Comparison of ENCODE assay signal across 31 cellular contexts in the genomic region with DNA sequence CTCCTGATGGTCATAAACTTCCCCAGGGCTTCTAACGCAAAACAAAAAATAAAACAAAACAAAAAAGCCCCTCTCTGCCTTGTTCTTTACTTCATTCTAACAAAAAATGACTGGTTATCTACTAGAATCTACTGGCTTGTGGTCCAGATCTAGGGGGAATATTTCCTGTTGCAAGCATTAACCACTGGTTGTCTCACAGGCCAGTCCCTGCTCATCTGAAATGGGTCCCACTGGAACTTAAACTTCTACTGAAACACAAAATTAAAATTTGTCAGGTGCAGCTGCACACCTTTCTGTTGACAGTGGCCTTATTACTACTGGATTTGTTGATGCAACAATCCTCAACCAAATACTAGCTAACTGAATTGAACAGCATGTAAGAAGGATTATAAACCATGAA. TPM values are rescaled to one million over a fixed set of nuclear protein-coding genes. Genes with fewer than 3 reads are reported as not detected.
A peak's percentile ranks its signal among the peaks of the same experiment; 100 is the strongest.
DNase-seq lines count a peak whose midpoint lies in the region; ATAC-seq, FAIRE-seq and TF ChIP-seq lines count a peak whose summit lies in the region.
"Had no signal": no experiment of that assay in that cellular context is flagged by ENCODE, and none has a peak within 500 bp of the region (broad histone marks: within the 10 kb centered on the region; RNA-seq: fewer than 3 reads in every experiment).

No MANE protein-coding gene starts in this region.

- no peak overlapping the region for H3K9ac ChIP-seq in SK-N-SH
- H3K9ac ChIP-seq: GM23248, neural progenitor cell had no signal

- no peak overlapping the region for H2AFZ ChIP-seq in SK-N-SH (ENCODE audit: low read depth)
- H2AFZ ChIP-seq: GM23248, neural progenitor cell had no signal

- no peak for FAIRE-seq in pancreas (lab: Jason Lieb, UNC)
- FAIRE-seq: A204.1, endometrium, GM19239, islet of Langerhans had no signal

- peak overlapping the region; percentile 41 for H3K27ac ChIP-seq in CD4-positive, CD25-positive, alpha-beta regulatory T cell (ENCODE audit: insufficient read depth, low read length, poor library complexity, severe bottlenecking)
- H3K27ac ChIP-seq in uterus (no peak overlapping the region), SK-N-SH (ENCODE audit: low read depth in 2 of 2, low read length in 1 of 2) (no peak overlapping the region), pancreas (no peak overlapping the region)
- H3K27ac ChIP-seq: adrenal gland, esophagus muscularis mucosa, GM23248, neural progenitor cell, Peyer's patch, testis had no signal

- H3K27me3 ChIP-seq in CD4-positive, CD25-positive, alpha-beta regulatory T cell (ENCODE audit: control insufficient read depth, insufficient read depth, low read length): no peaks in the 10 kb centered on the region
- H3K27me3 ChIP-seq in uterus (no peaks in the 10 kb centered on the region), SK-N-SH (ENCODE audit: insufficient read depth) (no peaks in the 10 kb centered on the region), pancreas (peaks cover 0 to 3% (median 0%) of the 10 kb centered on the region in 4 donors)
- H3K27me3 ChIP-seq: adrenal gland, esophagus muscularis mucosa, Peyer's patch, testis had no signal

- peak overlapping the region; percentile 9 for H3K27ac Mint-ChIP-seq in activated CD4-positive, alpha-beta T cell treated with anti-CD3 and anti-CD28 coated beads, Interleukin-2, amount 10 ng/mL, durations not matched to agents 24 days and 14 days
- peak overlapping the region; percentile 69 to 89 (median 81) for H3K27ac Mint-ChIP-seq in CD4-positive, CD25-positive, alpha-beta regulatory T cell
- peak overlapping the region; percentile 88 to 93 for H3K27ac Mint-ChIP-seq in T-cell
- peak overlapping the region; percentile 73 for H3K27ac Mint-ChIP-seq in activated naive CD8-positive, alpha-beta T cell treated with anti-CD3 and anti-CD28 coated beads, Interleukin-2, amount 10 ng/mL, durations not matched to agents 7 days and 5 days
- H3K27ac Mint-ChIP-seq: neural progenitor cell had no signal

- no peaks in the 10 kb centered on the region for H3K9me2 ChIP-seq in SK-N-SH

- H3F3A ChIP-seq in SK-N-SH (replicated peaks; ENCODE audit: insufficient read depth): no peaks in the 10 kb centered on the region

- H3K4me3 Mint-ChIP-seq in activated CD4-positive, alpha-beta T cell treated with anti-CD3 and anti-CD28 coated beads, Interleukin-2, amount 10 ng/mL, durations not matched to agents 24 days and 14 days: peak overlapping the region; percentile 49
- H3K4me3 Mint-ChIP-seq in CD4-positive, CD25-positive, alpha-beta regulatory T cell: peak overlapping the region; percentile 64 to 90 (median 84)
- peak overlapping the region in 2 of 3 donors; percentile 1 to 61 for H3K4me3 Mint-ChIP-seq in T-cell
- peak overlapping the region; percentile 83 for H3K4me3 Mint-ChIP-seq in activated naive CD8-positive, alpha-beta T cell treated with anti-CD3 and anti-CD28 coated beads, Interleukin-2, amount 10 ng/mL, durations not matched to agents 7 days and 5 days
- H3K4me3 Mint-ChIP-seq: dendritic cell treated with granulocyte-macrophage colony-stimulating factor and Interleukin-4, amounts not matched to agents 40 ng/mL and 50 ng/mL, for 4 days; neural progenitor cell had no signal

- peak overlapping the region; percentile 51 for H3K4me3 ChIP-seq in CD4-positive, CD25-positive, alpha-beta regulatory T cell (ENCODE audit: low read depth, low read length)
- H3K4me3 ChIP-seq in uterus (no peak overlapping the region), SK-N-SH (ENCODE audit: low read depth in 2 of 2, low read length in 1 of 2) (no peak overlapping the region), pancreas (no peak overlapping the region)
- H3K4me3 ChIP-seq: adrenal gland, esophagus muscularis mucosa, GM23248, neural progenitor cell, Peyer's patch, smooth muscle cell, testis had no signal

- no peaks in the 10 kb centered on the region for H3K27me3 Mint-ChIP-seq in activated CD4-positive, alpha-beta T cell treated with anti-CD3 and anti-CD28 coated beads, Interleukin-2, amount 10 ng/mL, durations not matched to agents 24 days and 14 days
- no peaks in the 10 kb centered on the region for H3K27me3 Mint-ChIP-seq in CD4-positive, CD25-positive, alpha-beta regulatory T cell
- H3K27me3 Mint-ChIP-seq in T-cell: no peaks in the 10 kb centered on the region
- no peaks in the 10 kb centered on the region for H3K27me3 Mint-ChIP-seq in activated naive CD8-positive, alpha-beta T cell treated with anti-CD3 and anti-CD28 coated beads, Interleukin-2, amount 10 ng/mL, durations not matched to agents 7 days and 5 days
- H3K27me3 Mint-ChIP-seq: dendritic cell treated with granulocyte-macrophage colony-stimulating factor and Interleukin-4, amounts not matched to agents 40 ng/mL and 50 ng/mL, for 4 days had no signal

- no peaks in the 10 kb centered on the region for H3K9me3 ChIP-seq in CD4-positive, CD25-positive, alpha-beta regulatory T cell (ENCODE audit: control insufficient read depth in 2 of 2, low read length in 2 of 2)
- H3K9me3 ChIP-seq in uterus (no peaks in the 10 kb centered on the region), SK-N-SH (no peaks in the 10 kb centered on the region), pancreas (no peaks in the 10 kb centered on the region)
- H3K9me3 ChIP-seq: adrenal gland, esophagus muscularis mucosa, Peyer's patch, testis had no signal

- H3K36me3 ChIP-seq in CD4-positive, CD25-positive, alpha-beta regulatory T cell (ENCODE audit: control insufficient read depth, insufficient read depth, low read length): peaks cover 34% of the 10 kb centered on the region
- H3K36me3 ChIP-seq in uterus (no peaks in the 10 kb centered on the region), SK-N-SH (replicated peaks in 1 of 2; ENCODE audit: control insufficient read depth in 1 of 2, insufficient read depth in 2 of 2, low read length in 1 of 2) (no peaks in the 10 kb centered on the region), pancreas (no peaks in the 10 kb centered on the region)
- H3K36me3 ChIP-seq: adrenal gland, esophagus muscularis mucosa, neural progenitor cell, Peyer's patch had no signal

- DNase-seq in activated CD4-positive, alpha-beta T cell treated with anti-CD3 and anti-CD28 coated beads, Interleukin-2, amount 10 ng/mL, durations not matched to agents 24 days and 14 days: no peak
- DNase-seq in activated CD4-positive, alpha-beta T cell treated with anti-CD3 and anti-CD28 coated beads for 4 hours: no peak
- no peak for DNase-seq in CD4-positive, CD25-positive, alpha-beta regulatory T cell
- DNase-seq in T-cell: no peak
- DNase-seq in activated naive CD8-positive, alpha-beta T cell treated with anti-CD3 and anti-CD28 coated beads, Interleukin-2, amount 10 ng/mL, durations not matched to agents 7 days and 5 days: no peak
- DNase-seq in uterus: no peak
- no peak for DNase-seq in SK-N-SH
- DNase-seq in pancreas: no peak
- DNase-seq: adrenal gland; AML-193; DMS 273 treated with DMSO at 0.1 percent for 48 hours; foreskin fibroblast; GM23248; head of caudate nucleus; Karpas-422; NCI-H1417 treated with DMSO at 0.1 percent for 48 hours; NCI-H226; Peyer's patch; stimulated activated CD4-positive, alpha-beta T cell treated with anti-CD3 and anti-CD28 coated beads, Interleukin-1b, Interleukin-23, amount 100 ng/mL, for 48 hours; stimulated activated naive CD4-positive, alpha-beta T cell treated with Interleukin-2 at 50 U/mL for 16 hours; SW 1271; testis had no signal

- peaks cover 68% of the 10 kb centered on the region for H3K36me3 Mint-ChIP-seq in activated CD4-positive, alpha-beta T cell treated with anti-CD3 and anti-CD28 coated beads, Interleukin-2, amount 10 ng/mL, durations not matched to agents 24 days and 14 days (ENCODE audit: low read depth)
- peaks cover 46% of the 10 kb centered on the region for H3K36me3 Mint-ChIP-seq in CD4-positive, CD25-positive, alpha-beta regulatory T cell
- peaks cover 38% of the 10 kb centered on the region for H3K36me3 Mint-ChIP-seq in T-cell
- H3K36me3 Mint-ChIP-seq in activated naive CD8-positive, alpha-beta T cell treated with anti-CD3 and anti-CD28 coated beads, Interleukin-2, amount 10 ng/mL, durations not matched to agents 7 days and 5 days: peaks cover 72% of the 10 kb centered on the region
- H3K36me3 Mint-ChIP-seq: neural progenitor cell had no signal

- peaks cover 72% of the 10 kb centered on the region for H3K4me1 Mint-ChIP-seq in activated CD4-positive, alpha-beta T cell treated with anti-CD3 and anti-CD28 coated beads, Interleukin-2, amount 10 ng/mL, durations not matched to agents 24 days and 14 days
- H3K4me1 Mint-ChIP-seq in CD4-positive, CD25-positive, alpha-beta regulatory T cell: peaks cover 32 to 85% (median 69%) of the 10 kb centered on the region in 4 donors
- peaks cover 82 to 86% (median 86%) of the 10 kb centered on the region in 3 donors for H3K4me1 Mint-ChIP-seq in T-cell
- H3K4me1 Mint-ChIP-seq in activated naive CD8-positive, alpha-beta T cell treated with anti-CD3 and anti-CD28 coated beads, Interleukin-2, amount 10 ng/mL, durations not matched to agents 7 days and 5 days: peaks cover 68% of the 10 kb centered on the region
- H3K4me1 Mint-ChIP-seq: neural progenitor cell had no signal

- TF ChIP-seq CTCF in uterus (IDR thresholded peaks at IDR 0.05) (no peak), SK-N-SH (IDR thresholded peaks at IDR 0.05) (no peak), pancreas (IDR thresholded peaks at IDR 0.05) (no peak)

- TF ChIP-seq POLR2A in uterus (IDR thresholded peaks at IDR 0.05): no peak

- no peaks in the 10 kb centered on the region for H3K79me2 ChIP-seq in SK-N-SH (ENCODE audit: insufficient read depth)

- peaks cover 20% of the 10 kb centered on the region for H3K9me3 Mint-ChIP-seq in activated CD4-positive, alpha-beta T cell treated with anti-CD3 and anti-CD28 coated beads, Interleukin-2, amount 10 ng/mL, durations not matched to agents 24 days and 14 days
- H3K9me3 Mint-ChIP-seq in CD4-positive, CD25-positive, alpha-beta regulatory T cell: peaks cover 0 to 5% (median 1%) of the 10 kb centered on the region in 7 donors
- peaks cover 6 to 9% (median 8%) of the 10 kb centered on the region in 3 donors for H3K9me3 Mint-ChIP-seq in T-cell
- H3K9me3 Mint-ChIP-seq in activated naive CD8-positive, alpha-beta T cell treated with anti-CD3 and anti-CD28 coated beads, Interleukin-2, amount 10 ng/mL, durations not matched to agents 7 days and 5 days: peaks cover 7% of the 10 kb centered on the region
- H3K9me3 Mint-ChIP-seq: dendritic cell treated with granulocyte-macrophage colony-stimulating factor and Interleukin-4, amounts not matched to agents 40 ng/mL and 50 ng/mL, for 4 days; neural progenitor cell had no signal

- intact Hi-C loops in activated CD4-positive, alpha-beta T cell treated with anti-CD3 and anti-CD28 coated beads, Interleukin-2, amount 10 ng/mL, durations not matched to agents 24 days and 14 days (cut with micrococcal nuclease): no loop called here
- intact Hi-C loops in uterus (cut with DNase I; ENCODE audit: low total_unique reads) (no loop called here), pancreas (cut with DNase I) (no loop called here)

- WGBS in SK-N-SH (ENCODE audit: low lambda C conversion rate): 27% methylated on average over 1 of the region's 1 CpG
- 52 to 68% methylated on average over 1 of the region's 1 CpG for WGBS in pancreas, 2 donors

- no peak for TF ChIP-seq RAD21 in SK-N-SH (IDR thresholded peaks at IDR 0.05; ENCODE audit: low read length)

- POLR2A ChIA-PET in T-cell (lab: Charles Lee) (no interaction called here), SK-N-SH (lab: Yijun Ruan, JAX) (no interaction called here)
- POLR2A ChIA-PET in activated naive CD8-positive, alpha-beta T cell treated with anti-CD3 and anti-CD28 coated beads, Interleukin-2, amount 10 ng/mL, durations not matched to agents 7 days and 5 days (lab: Charles Lee): interaction anchor here (1.3 to 1.4 kb wide), 2 partner anchors 12 to 25 kb away, joined by 3 read pairs; no protein-coding TSS in a partner anchor

- TF ChIP-seq EP300 in SK-N-SH (IDR thresholded peaks at IDR 0.05; ENCODE audit: borderline replicate concordance in 1 of 2, low read depth in 1 of 2, low read length in 1 of 2): no peak

- CTCF ChIA-PET in T-cell (lab: Charles Lee): no interaction called here
- CTCF ChIA-PET in SK-N-SH (lab: Yijun Ruan, JAX): no interaction called here

- H3K4me2 ChIP-seq in SK-N-SH: no peak overlapping the region
- H3K4me2 ChIP-seq: neural progenitor cell, smooth muscle cell had no signal

- ATAC-seq in CD4-positive, CD25-positive, alpha-beta regulatory T cell (ENCODE audit: low read depth in 2 of 2): no peak
- no peak for ATAC-seq in T-cell (replicated peaks in 1 of 4)
- ATAC-seq in activated naive CD8-positive, alpha-beta T cell treated with anti-CD3 and anti-CD28 coated beads, Interleukin-2, amount 10 ng/mL, durations not matched to agents 7 days and 5 days (ENCODE audit: low read depth): no peak
- no peak for ATAC-seq in pancreas
- ATAC-seq: left lobe of liver had no signal

- H4K20me1 ChIP-seq in SK-N-SH (ENCODE audit: insufficient read depth): 0 out of 2 replicates have a peak, but pooled peaks cover 5% of the 10 kb centered on the region

- peaks cover 63% of the 10 kb centered on the region for H3K4me1 ChIP-seq in CD4-positive, CD25-positive, alpha-beta regulatory T cell (ENCODE audit: control insufficient read depth, insufficient read depth, low read length, poor library complexity, severe bottlenecking)
- H3K4me1 ChIP-seq in uterus: no peaks in the 10 kb centered on the region
- H3K4me1 ChIP-seq in SK-N-SH (ENCODE audit: control insufficient read depth in 1 of 2, insufficient read depth in 2 of 2, low read depth in 1 of 2, low read length in 1 of 2): no peaks in the 10 kb centered on the region
- no peaks in the 10 kb centered on the region for H3K4me1 ChIP-seq in pancreas
- H3K4me1 ChIP-seq: adrenal gland, esophagus muscularis mucosa, neural progenitor cell, testis had no signal

RNA-seq across cellular contexts. Expression of a gene that starts 5.5 kb away (rescaled TPM):
- 33.8 and 34.3 TPM in 2 replicates for total RNA-seq in activated CD4-positive, alpha-beta T cell treated with anti-CD3 and anti-CD28 coated beads, Interleukin-2, amount 10 ng/mL, durations not matched to agents 24 days and 14 days
- 49.6 TPM for total RNA-seq in CD4-positive, CD25-positive, alpha-beta regulatory T cell
- 100 to 1,000 TPM; 184 to 240 (median 197) TPM for polyA plus RNA-seq in CD4-positive, CD25-positive, alpha-beta regulatory T cell
- total RNA-seq in T-cell (10 to 100 TPM; 25.4 to 59.5 (median 28.6) TPM), uterus (under 1 TPM in 1 of 4 donors, not detected in 3; 0.28 TPM), pancreas (under 1 TPM in 4 of 6 donors, not detected in 2; 0.12 to 0.28 (median 0.25) TPM)
- 100 to 1,000 TPM in 1 of 2 experiments, 10 to 100 TPM in 1; 98.7 to 100 TPM for total RNA-seq in activated naive CD8-positive, alpha-beta T cell treated with anti-CD3 and anti-CD28 coated beads, Interleukin-2, amount 10 ng/mL, durations not matched to agents 7 days and 5 days
- polyA plus RNA-seq in SK-N-SH (2012; rRNA removed) (not detected in 2 replicates), pancreas (under 1 TPM in 1 of 2 donors, not detected in 1; 0.12 TPM)
- polyA plus RNA-seq in SK-N-SH (2012; cell fraction: cytosol; rRNA removed): not detected in 2 replicates
- not detected in 2 replicates for polyA plus RNA-seq in SK-N-SH (2012; cell fraction: nucleus; rRNA removed)
- total RNA-seq: esophagus muscularis mucosa, GM23248, left lobe of liver, smooth muscle cell had no signal
- polyA plus RNA-seq: GM23248, smooth muscle cell had no signal

RNA-seq across cellular contexts. Expression of a gene that starts 32.3 kb away (rescaled TPM):
- total RNA-seq in activated CD4-positive, alpha-beta T cell treated with anti-CD3 and anti-CD28 coated beads, Interleukin-2, amount 10 ng/mL, durations not matched to agents 24 days and 14 days: 0.82 and 2.8 TPM in 2 replicates
- 2.4 TPM for total RNA-seq in CD4-positive, CD25-positive, alpha-beta regulatory T cell
- polyA plus RNA-seq in CD4-positive, CD25-positive, alpha-beta regulatory T cell: 10 to 100 TPM in 1 of 4 donors, 1 to 10 TPM in 1, under 1 TPM in 2; 0.73 to 12.8 (median 3.5) TPM
- total RNA-seq in T-cell (1 to 10 TPM in 4 of 5 donors, under 1 TPM in 1; 0.62 to 6.2 (median 3.1) TPM), uterus (1 to 10 TPM in 2 of 4 donors, under 1 TPM in 1, not detected in 1; 0.95 to 3.2 (median 1.7) TPM), pancreas (1 to 10 TPM in 3 of 6 donors, under 1 TPM in 2, not detected in 1; 0.05 to 3.6 (median 1.3) TPM)
- total RNA-seq in activated naive CD8-positive, alpha-beta T cell treated with anti-CD3 and anti-CD28 coated beads, Interleukin-2, amount 10 ng/mL, durations not matched to agents 7 days and 5 days: 1 to 10 TPM; 6.5 to 9.6 TPM
- polyA plus RNA-seq in SK-N-SH (2012; rRNA removed) (0.19 and 0.53 TPM in 2 replicates), pancreas (under 1 TPM; 0.19 to 0.30 TPM)
- polyA plus RNA-seq in SK-N-SH (2012; cell fraction: cytosol; rRNA removed): 0.24 and 0.30 TPM in 2 replicates
- polyA plus RNA-seq in SK-N-SH (2012; cell fraction: nucleus; rRNA removed): 0.22 and 0.50 TPM in 2 replicates
- polyA plus RNA-seq: GM23248 had no signal

Comparison
In these comparisons a context has a peak if more than half of its experiments do, and no peak if none do; other contexts are left out.
1. H3K27ac Mint-ChIP-seq: peak in every context shown above with its lines; median percentile 90 in T-cell; 81 in CD4-positive, CD25-positive, alpha-beta regulatory T cell; 73 in activated naive CD8-positive, alpha-beta T cell treated with anti-CD3 and anti-CD28 coated beads, Interleukin-2, amount 10 ng/mL, durations not matched to agents 7 days and 5 days; 9 in activated CD4-positive, alpha-beta T cell treated with anti-CD3 and anti-CD28 coated beads, Interleukin-2, amount 10 ng/mL, durations not matched to agents 24 days and 14 days.
2. H3K4me3 Mint-ChIP-seq: peak in every context shown above with its lines; median percentile 84 in CD4-positive, CD25-positive, alpha-beta regulatory T cell; 83 in activated naive CD8-positive, alpha-beta T cell treated with anti-CD3 and anti-CD28 coated beads, Interleukin-2, amount 10 ng/mL, durations not matched to agents 7 days and 5 days; 49 in activated CD4-positive, alpha-beta T cell treated with anti-CD3 and anti-CD28 coated beads, Interleukin-2, amount 10 ng/mL, durations not matched to agents 24 days and 14 days; 31 in T-cell.
3. RNA of a gene that starts 5.5 kb away (total RNA-seq): 98.7 to 100 TPM in activated naive CD8-positive, alpha-beta T cell treated with anti-CD3 and anti-CD28 coated beads, Interleukin-2, amount 10 ng/mL, durations not matched to agents 7 days and 5 days, 49.6 TPM in CD4-positive, CD25-positive, alpha-beta regulatory T cell (single experiment), 33.8 to 34.3 TPM in activated CD4-positive, alpha-beta T cell treated with anti-CD3 and anti-CD28 coated beads, Interleukin-2, amount 10 ng/mL, durations not matched to agents 24 days and 14 days and 25.4 to 59.5 TPM in T-cell; 0.12 to 0.28 TPM in pancreas and 0.28 TPM in uterus; every median in the first group is over 10 times any median in the second.